In the genomic region with DNA sequence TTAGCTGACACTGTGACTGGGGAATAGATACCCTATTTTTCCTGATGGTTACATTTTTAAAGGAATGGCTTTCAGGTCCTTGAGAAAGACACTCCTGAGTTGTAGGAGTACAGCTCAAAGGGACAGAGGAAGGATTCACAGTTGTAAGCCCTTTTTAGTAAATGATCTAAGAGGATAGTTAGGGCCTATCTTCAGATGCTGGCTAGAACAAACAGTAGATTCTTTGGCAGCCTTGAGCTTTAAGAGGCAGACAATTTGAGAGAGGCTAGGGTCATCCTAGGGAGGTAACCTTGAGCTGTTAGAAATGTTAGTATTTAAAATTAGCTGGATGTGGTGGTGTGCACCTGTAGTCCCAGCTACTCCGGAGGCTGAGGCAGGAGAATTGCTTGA, we compare ENCODE assay signal across 1 cellular context.
TF ChIP-seq lines count a peak whose summit lies in the region.

No MANE protein-coding gene starts in this region.

TF ChIP-seq in GM12878, 131 proteins besides CTCF, POLR2A, EP300 and RAD21 (continued from another document):
- TF ChIP-seq, protein P1, sequence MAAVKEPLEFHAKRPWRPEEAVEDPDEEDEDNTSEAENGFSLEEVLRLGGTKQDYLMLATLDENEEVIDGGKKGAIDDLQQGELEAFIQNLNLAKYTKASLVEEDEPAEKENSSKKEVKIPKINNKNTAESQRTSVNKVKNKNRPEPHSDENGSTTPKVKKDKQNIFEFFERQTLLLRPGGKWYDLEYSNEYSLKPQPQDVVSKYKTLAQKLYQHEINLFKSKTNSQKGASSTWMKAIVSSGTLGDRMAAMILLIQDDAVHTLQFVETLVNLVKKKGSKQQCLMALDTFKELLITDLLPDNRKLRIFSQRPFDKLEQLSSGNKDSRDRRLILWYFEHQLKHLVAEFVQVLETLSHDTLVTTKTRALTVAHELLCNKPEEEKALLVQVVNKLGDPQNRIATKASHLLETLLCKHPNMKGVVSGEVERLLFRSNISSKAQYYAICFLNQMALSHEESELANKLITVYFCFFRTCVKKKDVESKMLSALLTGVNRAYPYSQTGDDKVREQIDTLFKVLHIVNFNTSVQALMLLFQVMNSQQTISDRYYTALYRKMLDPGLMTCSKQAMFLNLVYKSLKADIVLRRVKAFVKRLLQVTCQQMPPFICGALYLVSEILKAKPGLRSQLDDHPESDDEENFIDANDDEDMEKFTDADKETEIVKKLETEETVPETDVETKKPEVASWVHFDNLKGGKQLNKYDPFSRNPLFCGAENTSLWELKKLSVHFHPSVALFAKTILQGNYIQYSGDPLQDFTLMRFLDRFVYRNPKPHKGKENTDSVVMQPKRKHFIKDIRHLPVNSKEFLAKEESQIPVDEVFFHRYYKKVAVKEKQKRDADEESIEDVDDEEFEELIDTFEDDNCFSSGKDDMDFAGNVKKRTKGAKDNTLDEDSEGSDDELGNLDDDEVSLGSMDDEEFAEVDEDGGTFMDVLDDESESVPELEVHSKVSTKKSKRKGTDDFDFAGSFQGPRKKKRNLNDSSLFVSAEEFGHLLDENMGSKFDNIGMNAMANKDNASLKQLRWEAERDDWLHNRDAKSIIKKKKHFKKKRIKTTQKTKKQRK (IDR thresholded peaks at IDR 0.05; ENCODE audit: low read depth, low read length): no peak
- TF ChIP-seq, protein P2, sequence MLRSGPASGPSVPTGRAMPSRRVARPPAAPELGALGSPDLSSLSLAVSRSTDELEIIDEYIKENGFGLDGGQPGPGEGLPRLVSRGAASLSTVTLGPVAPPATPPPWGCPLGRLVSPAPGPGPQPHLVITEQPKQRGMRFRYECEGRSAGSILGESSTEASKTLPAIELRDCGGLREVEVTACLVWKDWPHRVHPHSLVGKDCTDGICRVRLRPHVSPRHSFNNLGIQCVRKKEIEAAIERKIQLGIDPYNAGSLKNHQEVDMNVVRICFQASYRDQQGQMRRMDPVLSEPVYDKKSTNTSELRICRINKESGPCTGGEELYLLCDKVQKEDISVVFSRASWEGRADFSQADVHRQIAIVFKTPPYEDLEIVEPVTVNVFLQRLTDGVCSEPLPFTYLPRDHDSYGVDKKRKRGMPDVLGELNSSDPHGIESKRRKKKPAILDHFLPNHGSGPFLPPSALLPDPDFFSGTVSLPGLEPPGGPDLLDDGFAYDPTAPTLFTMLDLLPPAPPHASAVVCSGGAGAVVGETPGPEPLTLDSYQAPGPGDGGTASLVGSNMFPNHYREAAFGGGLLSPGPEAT (IDR thresholded peaks at IDR 0.05; ENCODE audit: low read depth): no peak
- no peak for TF ChIP-seq HDGF (IDR thresholded peaks at IDR 0.05)
- TF ChIP-seq ZZZ3 (IDR thresholded peaks at IDR 0.05; ENCODE audit: control insufficient read depth, insufficient read length, low read depth): no peak
- TF ChIP-seq SMARCA5 (IDR thresholded peaks at IDR 0.05): no peak
